1 cellular context compared by ENCODE assay signal in genomic region chr16:48526058-48526957, GRCh38.
A peak's percentile ranks its signal among the peaks of the same experiment; 100 is the strongest.
TF ChIP-seq lines count a peak whose summit lies in the region.

No MANE protein-coding gene starts in this region.

TF ChIP-seq in HepG2, 621 proteins besides CTCF, POLR2A, EP300 and RAD21 (continued from another document and continues in another):
- TF ChIP-seq KIAA2018 (CRISPR knock-in tag; IDR thresholded peaks at IDR 0.05; ENCODE audit: borderline replicate concordance) (peak; percentile 81; the same call in 1 of the 2 replicates), ZNF784 (CRISPR knock-in tag; IDR thresholded peaks at IDR 0.05; ENCODE audit: borderline replicate concordance) (0 out of 2 replicates have a peak, but pooled peaks have one; percentile 20), ZNF614 (CRISPR knock-in tag; IDR thresholded peaks at IDR 0.05; ENCODE audit: borderline replicate concordance) (no peak; the same call in 1 of the 2 replicates), HES4 (CRISPR knock-in tag; IDR thresholded peaks at IDR 0.05; ENCODE audit: borderline replicate concordance) (peak; percentile 61; the same call in 1 of the 2 replicates), TAF1 (CRISPR knock-in tag; IDR thresholded peaks at IDR 0.05) (no peak), ZMYM4 (CRISPR knock-in tag; IDR thresholded peaks at IDR 0.05) (peak; percentile 79; the same call in 1 of the 2 replicates), GATAD2A (CRISPR knock-in tag; IDR thresholded peaks at IDR 0.05) (peak; percentile 73), PHF21A (CRISPR knock-in tag; IDR thresholded peaks at IDR 0.05) (peak; percentile 50; the same call in 1 of the 2 replicates), ZNF564 (CRISPR knock-in tag; IDR thresholded peaks at IDR 0.05) (no peak), NR1H2 (CRISPR knock-in tag; IDR thresholded peaks at IDR 0.05; ENCODE audit: borderline replicate concordance, low read depth) (0 out of 2 replicates have a peak, but pooled peaks have one; percentile 21), HBP1 (CRISPR knock-in tag; IDR thresholded peaks at IDR 0.05; ENCODE audit: low read depth) (peak; percentile 15; the same call in 1 of the 2 replicates), POGZ (CRISPR knock-in tag; IDR thresholded peaks at IDR 0.05) (peak; percentile 34; the same call in 1 of the 2 replicates), ZNF766 (CRISPR knock-in tag; IDR thresholded peaks at IDR 0.05; ENCODE audit: borderline replicate concordance) (peak; percentile 50; the same call in 1 of the 2 replicates), THAP9 (CRISPR knock-in tag; IDR thresholded peaks at IDR 0.05; ENCODE audit: borderline replicate concordance) (peak; percentile 36; the same call in 1 of the 2 replicates), ARID5B (CRISPR knock-in tag; IDR thresholded peaks at IDR 0.05) (peak; percentile 85), ZNF782 (CRISPR knock-in tag; IDR thresholded peaks at IDR 0.05; ENCODE audit: borderline replicate concordance) (no peak), ZNF747 (CRISPR knock-in tag; IDR thresholded peaks at IDR 0.05; ENCODE audit: borderline replicate concordance) (peak; percentile 96), BRCA1 (CRISPR knock-in tag; IDR thresholded peaks at IDR 0.05) (no peak), MAZ (IDR thresholded peaks at IDR 0.05; ENCODE audit: borderline replicate concordance, low read depth, low read length) (peak; percentile 64; the same call in 1 of the 2 replicates), MAZ (CRISPR knock-in tag; IDR thresholded peaks at IDR 0.05; ENCODE audit: low read depth) (peak; percentile 85), ATF3 (CRISPR knock-in tag; IDR thresholded peaks at IDR 0.05) (peak; percentile 60), DNMT1 (CRISPR knock-in tag; IDR thresholded peaks at IDR 0.05) (no peak; the same call in 1 of the 2 replicates), SRY (CRISPR knock-in tag; IDR thresholded peaks at IDR 0.05) (0 out of 2 replicates have a peak, but pooled peaks have one; percentile 31), ELF3 (CRISPR knock-in tag; IDR thresholded peaks at IDR 0.05) (peak; percentile 92), ZNF605 (CRISPR knock-in tag; IDR thresholded peaks at IDR 0.05) (peak; percentile 76), ZBTB38 (CRISPR knock-in tag; IDR thresholded peaks at IDR 0.05) (peak; percentile 57; the same call in 1 of the 2 replicates), MEIS1 (CRISPR knock-in tag; IDR thresholded peaks at IDR 0.05; ENCODE audit: borderline replicate concordance) (0 out of 2 replicates have a peak, but pooled peaks have one; percentile 57), ZNF619 (CRISPR knock-in tag; IDR thresholded peaks at IDR 0.05) (0 out of 2 replicates have a peak, but pooled peaks have one; percentile 15), ZNF512B (CRISPR knock-in tag; IDR thresholded peaks at IDR 0.05; ENCODE audit: borderline replicate concordance) (peak; percentile 7; the same call in 1 of the 2 replicates), MTA1 (CRISPR knock-in tag; IDR thresholded peaks at IDR 0.05; ENCODE audit: borderline replicate concordance) (no peak; the same call in 1 of the 2 replicates), ZNF7 (CRISPR knock-in tag; IDR thresholded peaks at IDR 0.05) (no peak), SKIL (CRISPR knock-in tag; IDR thresholded peaks at IDR 0.05; ENCODE audit: borderline replicate concordance) (peak; percentile 37; the same call in 1 of the 2 replicates), ZSCAN30 (CRISPR knock-in tag; IDR thresholded peaks at IDR 0.05) (no peak), ZNF746 (CRISPR knock-in tag; IDR thresholded peaks at IDR 0.05) (peak; percentile 78)
